8 cellular contexts compared by ENCODE assay signal in the genomic region with DNA sequence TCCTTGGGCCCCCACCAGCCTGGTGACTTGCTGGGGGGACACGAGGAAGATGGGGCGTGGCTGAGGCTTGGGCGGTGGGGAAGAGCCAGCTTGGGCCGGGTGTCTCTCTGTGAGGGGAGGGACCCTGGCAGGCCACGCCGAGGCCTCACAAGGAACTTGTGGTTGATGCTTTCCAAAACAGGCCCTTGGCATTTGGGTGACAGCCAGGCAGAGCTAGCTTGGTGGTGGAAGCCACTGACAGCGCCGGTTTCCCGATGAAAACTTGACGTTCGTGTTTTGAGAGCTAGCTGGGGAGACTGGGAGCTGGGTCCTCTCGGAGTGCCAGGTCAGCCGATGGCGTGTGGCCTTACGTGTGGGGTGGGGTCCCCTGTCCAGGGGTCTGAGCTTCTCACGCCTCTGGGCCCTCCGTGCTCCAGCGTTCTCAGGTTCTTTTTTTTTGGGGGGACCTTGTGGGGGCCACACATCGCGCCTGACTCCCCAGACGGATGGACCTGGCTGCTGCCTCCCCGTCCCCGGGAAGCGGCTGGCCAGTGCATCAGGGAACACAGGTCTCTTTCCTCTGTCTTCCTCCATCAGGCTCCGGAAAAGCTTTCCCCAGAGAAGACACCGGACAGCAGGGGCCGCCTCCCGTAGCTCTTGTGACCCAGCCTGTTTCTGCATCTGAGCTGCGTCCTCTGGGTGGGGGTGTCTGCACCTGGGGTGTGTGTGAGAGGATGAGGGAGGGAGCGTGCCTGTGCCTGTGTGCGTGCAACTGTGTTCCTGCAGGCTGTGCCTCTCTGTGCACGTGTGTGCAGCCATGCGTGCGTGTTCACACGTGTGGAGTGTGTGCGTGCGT.
A peak's percentile ranks its signal among the peaks of the same experiment; 100 is the strongest.
DNase-seq lines count a peak whose midpoint lies in the region; ATAC-seq and TF ChIP-seq lines count a peak whose summit lies in the region.

No MANE protein-coding gene starts in this region.

- no peaks in the 10 kb centered on the region for H3K9me3 Mint-ChIP-seq in activated naive CD4-positive, alpha-beta T cell treated with anti-CD3 and anti-CD28 coated beads, Interleukin-2, amount 10 ng/mL, durations not matched to agents 7 days and 5 days

- TF ChIP-seq CTCF in Panc1 (IDR thresholded peaks at IDR 0.05) (no peak), hepatocyte (IDR thresholded peaks at IDR 0.05; ENCODE audit: poor library complexity) (no peak)

- H3K27ac ChIP-seq in Panc1 (ENCODE audit: low read length): no peak overlapping the region
- no peak overlapping the region for H3K27ac ChIP-seq in hepatocyte

- H3K4me3 ChIP-seq in Panc1 (ENCODE audit: low read depth in 2 of 2, low read length in 2 of 2) (peak overlapping the region in 1 of 2 experiments; percentile 36; a peak in 1 of 4 replicates), hepatocyte (no peak overlapping the region), MG63 (no peak overlapping the region)

- no peaks in the 10 kb centered on the region for H4K20me1 ChIP-seq in hepatocyte (ENCODE audit: insufficient read depth, poor library complexity, severe bottlenecking)

- H3K9me2 ChIP-seq in hepatocyte (replicated peaks; ENCODE audit: insufficient read depth): no peaks in the 10 kb centered on the region

- WGBS in hepatocyte (ENCODE audit: low lambda C conversion rate, missing lambda C conversion rate): 55% methylated on average over 29 of the region's 37 CpGs

- no peaks in the 10 kb centered on the region for H3K36me3 ChIP-seq in Panc1 (ENCODE audit: control insufficient read depth, insufficient read depth, low read length)
- no peaks in the 10 kb centered on the region for H3K36me3 ChIP-seq in hepatocyte (replicated peaks; ENCODE audit: insufficient read depth, low read depth)
- no peaks in the 10 kb centered on the region for H3K36me3 ChIP-seq in MG63

- H3K4me3 Mint-ChIP-seq in activated naive CD4-positive, alpha-beta T cell treated with anti-CD3 and anti-CD28 coated beads, Interleukin-2, amount 10 ng/mL, durations not matched to agents 7 days and 5 days: peak overlapping the region; percentile 44

- no peaks in the 10 kb centered on the region for H3K27me3 ChIP-seq in Panc1 (ENCODE audit: control insufficient read depth, insufficient read depth, low read length)
- peaks cover 29% of the 10 kb centered on the region for H3K27me3 ChIP-seq in hepatocyte
- peaks cover 24% of the 10 kb centered on the region for H3K27me3 ChIP-seq in MG63

- H2AFZ ChIP-seq in hepatocyte: no peak overlapping the region

- intact Hi-C loops in Panc1 (cut with micrococcal nuclease; ENCODE audit: unreplicated experiment): no loop called here

- H3K27me3 Mint-ChIP-seq in activated naive CD4-positive, alpha-beta T cell treated with anti-CD3 and anti-CD28 coated beads, Interleukin-2, amount 10 ng/mL, durations not matched to agents 7 days and 5 days: peaks cover 81% of the 10 kb centered on the region

- CTCF ChIA-PET in activated naive CD4-positive, alpha-beta T cell treated with anti-CD3 and anti-CD28 coated beads, Interleukin-2, amount 10 ng/mL, durations not matched to agents 7 days and 5 days (lab: Charles Lee): interaction anchor here (1.0 to 2.7 kb wide), 5 partner anchors 8 to 273 kb away, joined by 3 to 18 read pairs (median 5); no protein-coding TSS in a partner anchor
- CTCF ChIA-PET in Panc1 (lab: Charles Lee): no interaction called here

- ATAC-seq in HG02884 (IDR thresholded peaks at IDR 0.05; ENCODE audit: unreplicated experiment) (peak; percentile 40), Panc1 (peak; percentile 49)

- POLR2A ChIA-PET in Panc1 (lab: Charles Lee): no interaction called here

- peaks cover 8% of the 10 kb centered on the region for H3K4me1 ChIP-seq in Panc1 (ENCODE audit: control insufficient read depth, insufficient read depth, low read length)
- no peaks in the 10 kb centered on the region for H3K4me1 ChIP-seq in hepatocyte (ENCODE audit: insufficient read depth)

- in situ Hi-C loops in Panc1 (cut with HindIII; ENCODE audit: low pct_unique_long_range_greater_than_20kb, low sequenced_read_pairs): no loop called here

- peak; percentile 54 for DNase-seq in activated naive CD4-positive, alpha-beta T cell treated with anti-CD3 and anti-CD28 coated beads, Interleukin-2, amount 10 ng/mL, durations not matched to agents 7 days and 5 days
- DNase-seq in activated naive CD4-positive, alpha-beta T cell treated with anti-CD3 and anti-CD28 coated beads, Interleukin-2, amount 50 U/mL, for 16 hours: no peak
- DNase-seq in Panc1 (ENCODE audit: low read depth, low spot score) (no peak), hepatocyte (ENCODE audit: low spot score) (no peak), NCI-H345 (lab: John Stamatoyannopoulos, UW) (no peak), MG63 (no peak)
- no peak for DNase-seq in activated effector memory CD4-positive, alpha-beta T cell treated with Interleukin-2 at 50 U/mL for 16 hours

- peaks cover 8% of the 10 kb centered on the region for H3K4me1 Mint-ChIP-seq in activated naive CD4-positive, alpha-beta T cell treated with anti-CD3 and anti-CD28 coated beads, Interleukin-2, amount 10 ng/mL, durations not matched to agents 7 days and 5 days

- BruUV-seq in Panc1 (replicated peaks; lab: Mats Ljungman, UMichigan): no TSS peak

- H3K4me2 ChIP-seq in hepatocyte: peak overlapping the region; percentile 71

- H3K27ac Mint-ChIP-seq in activated naive CD4-positive, alpha-beta T cell treated with anti-CD3 and anti-CD28 coated beads, Interleukin-2, amount 10 ng/mL, durations not matched to agents 7 days and 5 days: peak overlapping the region; percentile 75

- no peaks in the 10 kb centered on the region for H3K79me2 ChIP-seq in hepatocyte

- no peaks in the 10 kb centered on the region for H3K9me3 ChIP-seq in Panc1 (ENCODE audit: control insufficient read depth, insufficient read depth, low read depth, low read length)
- no peaks in the 10 kb centered on the region for H3K9me3 ChIP-seq in hepatocyte (ENCODE audit: low read depth)
- no peaks in the 10 kb centered on the region for H3K9me3 ChIP-seq in MG63

- H3K36me3 Mint-ChIP-seq in activated naive CD4-positive, alpha-beta T cell treated with anti-CD3 and anti-CD28 coated beads, Interleukin-2, amount 10 ng/mL, durations not matched to agents 7 days and 5 days: no peaks in the 10 kb centered on the region
